In genomic region chr6:84892666-84893065, GRCh38 we compare ENCODE assay signal across 31 cellular contexts.
DNase-seq lines count a peak whose midpoint lies in the region; ATAC-seq, FAIRE-seq and TF ChIP-seq lines count a peak whose summit lies in the region.
"Had no signal": no experiment of that assay in that cellular context is flagged by ENCODE, and none has a peak within 500 bp of the region (broad histone marks: within the 10 kb centered on the region; RNA-seq: fewer than 3 reads in every experiment).

No MANE protein-coding gene starts in this region.

- H2BK12ac ChIP-seq in neuronal stem cell (ENCODE audit: low read length): no peak overlapping the region

- DNase-seq in A549 (ENCODE audit: low read depth in 1 of 2, low spot score in 1 of 2) (peak in 1 of 2 experiments; percentile 44), GM04503 (ENCODE audit: low read depth) (peak; percentile 3), mammary epithelial cell (peak; percentile 52), glomerular visceral epithelial cell (ENCODE audit: extremely low spot score) (peak; percentile 30), endothelial cell (ENCODE audit: low spot score) (no peak), neuronal stem cell (ENCODE audit: low spot score) (no peak)
- DNase-seq: activated CD4-positive, alpha-beta memory T cell treated with anti-CD3 and anti-CD28 coated beads, Interleukin-2, amount 10 ng/mL, durations not matched to agents 7 days and 5 days; activated CD4-positive, CD25-positive, alpha-beta regulatory T cell treated with anti-CD3 and anti-CD28 coated beads, Interleukin-2, amount 50 U/mL, for 72 hours; C1 segment of cervical spinal cord; effector CD8-positive, alpha-beta T cell; glutamatergic neuron; GOT3; left colon; NCI-H1048; NCI-H187; NCI-H226; NCI-H774; RPMI8226; stimulated activated CD4-positive, alpha-beta T cell treated with anti-CD3 and anti-CD28 coated beads, Interleukin-1b, Interleukin-23, amount 100 ng/mL, for 48 hours had no signal

- no peak overlapping the region for H2AK5ac ChIP-seq in neuronal stem cell (ENCODE audit: low read depth, low read length)

- H3K18ac ChIP-seq in neuronal stem cell (ENCODE audit: low read length): no peak overlapping the region

- ATAC-seq in A549 (peak in 1 of 2 experiments; percentile 43; a peak in 3 of 6 replicates), GM19328 (IDR thresholded peaks at IDR 0.05; ENCODE audit: unreplicated experiment) (no peak), HG02840 (IDR thresholded peaks at IDR 0.05; ENCODE audit: low FRiP score, unreplicated experiment) (no peak)
- ATAC-seq: left colon had no signal

- no peak overlapping the region for H2BK5ac ChIP-seq in neuronal stem cell (ENCODE audit: low read length)

- H4K8ac ChIP-seq in neuronal stem cell (ENCODE audit: low read depth, low read length): no peak overlapping the region

- H3K9ac ChIP-seq in mammary epithelial cell (ENCODE audit: insufficient read depth, low read length): no peak overlapping the region
- no peak overlapping the region for H3K9ac ChIP-seq in neuronal stem cell (ENCODE audit: low read depth, low read length, poor library complexity)
- H3K9ac ChIP-seq: neural progenitor cell had no signal

- no peak for TF ChIP-seq EP300 in A549 (IDR thresholded peaks at IDR 0.05)

- peak overlapping the region; percentile 47 for H3K4me2 ChIP-seq in A549
- no peak overlapping the region for H3K4me2 ChIP-seq in mammary epithelial cell (ENCODE audit: insufficient read depth, low read depth, low read length)
- no peak overlapping the region for H3K4me2 ChIP-seq in neuronal stem cell (ENCODE audit: insufficient read depth, low read length, poor library complexity, severe bottlenecking)
- H3K4me2 ChIP-seq: neural progenitor cell had no signal

- H3K27me3 ChIP-seq in mammary epithelial cell (ENCODE audit: insufficient read depth, low read length): no peaks in the 10 kb centered on the region
- peaks cover 0 to 2% (median 0%) of the 10 kb centered on the region in 3 experiments for H3K27me3 ChIP-seq in neuronal stem cell (ENCODE audit: control insufficient read depth in 3 of 3, insufficient read depth in 3 of 3, low read depth in 1 of 3, low read length in 3 of 3)
- H3K27me3 ChIP-seq: ascending aorta, esophagus muscularis mucosa, neural progenitor cell had no signal

- H3K4me1 Mint-ChIP-seq in endothelial cell (ENCODE audit: unreplicated experiment): peaks cover 3% of the 10 kb centered on the region
- H3K4me1 Mint-ChIP-seq: activated CD4-positive, alpha-beta memory T cell treated with anti-CD3 and anti-CD28 coated beads, Interleukin-2, amount 10 ng/mL, durations not matched to agents 7 days and 5 days; memory B cell; neural progenitor cell had no signal

- no peaks in the 10 kb centered on the region for H3K36me3 Mint-ChIP-seq in endothelial cell (ENCODE audit: low read depth, unreplicated experiment)
- H3K36me3 Mint-ChIP-seq: activated naive CD8-positive, alpha-beta T cell; memory B cell; neural progenitor cell; type B pancreatic cell had no signal

- in situ Hi-C loops in mammary epithelial cell (cut with MboI; ENCODE audit: low sequenced_read_pairs in 2 of 2): no loop called here

- no peak overlapping the region for H3K23ac ChIP-seq in neuronal stem cell (ENCODE audit: low read depth, low read length, poor library complexity)

- FAIRE-seq in A549 (lab: Jason Lieb, UNC): no peak

- POLR2A ChIA-PET in A549 (lab: Yijun Ruan, JAX): no interaction called here

- BruUV-seq in mammary epithelial cell (replicated peaks; lab: Mats Ljungman, UMichigan): no TSS peak

- dilution Hi-C loops in mammary epithelial cell (cut with HindIII; ENCODE audit: low sequenced_read_pairs): no loop called here

- H3K9me3 Mint-ChIP-seq in endothelial cell (ENCODE audit: unreplicated experiment): no peaks in the 10 kb centered on the region
- H3K9me3 Mint-ChIP-seq: activated CD4-positive, alpha-beta memory T cell treated with anti-CD3 and anti-CD28 coated beads, Interleukin-2, amount 10 ng/mL, durations not matched to agents 7 days and 5 days; neural progenitor cell; T-helper 1 cell treated with Interleukin-12 subunit alpha and Interleukin-12 subunit beta and Interleukin-4 antibody, amounts not matched to agents 30 μg/mL and 1 μg/mL, for 36 hours; type B pancreatic cell had no signal

- H3K27ac ChIP-seq in A549 (peak overlapping the region; percentile 42 to 77; a peak in 5 of 6 replicates), mammary epithelial cell (ENCODE audit: insufficient read depth, low read depth, low read length) (no peak overlapping the region), neuronal stem cell (replicated peaks; ENCODE audit: low read length) (no peak overlapping the region)
- H3K27ac ChIP-seq: ascending aorta, esophagus muscularis mucosa, neural progenitor cell, prostate gland, SK-N-MC had no signal

- no peak for TF ChIP-seq CTCF in A549 (IDR thresholded peaks at IDR 0.05)
- no peak for TF ChIP-seq CTCF in mammary epithelial cell (conservative IDR thresholded peaks at IDR 0.05 in 1 of 2, IDR thresholded peaks at IDR 0.05 in 1 of 2; ENCODE audit: extremely low read depth in 1 of 2, insufficient read depth in 1 of 2, low read depth in 1 of 2, low read length in 2 of 2)
- no peak for TF ChIP-seq CTCF in endothelial cell (IDR thresholded peaks at IDR 0.05; ENCODE audit: unreplicated experiment)

- H4K91ac ChIP-seq in neuronal stem cell (ENCODE audit: low read depth, low read length, poor library complexity): no peak overlapping the region

- intact Hi-C loops in mammary epithelial cell (cut with micrococcal nuclease): no loop called here

- no peak for TF ChIP-seq POLR2A in A549 (IDR thresholded peaks at IDR 0.05; ENCODE audit: low read length)

- TF ChIP-seq RAD21 in A549 (conservative IDR thresholded peaks at IDR 0.05 in 1 of 2, IDR thresholded peaks at IDR 0.05 in 1 of 2): no peak

- H3K4me3 Mint-ChIP-seq in endothelial cell (ENCODE audit: unreplicated experiment): no peak overlapping the region
- H3K4me3 Mint-ChIP-seq: activated CD4-positive, alpha-beta memory T cell treated with anti-CD3 and anti-CD28 coated beads, Interleukin-2, amount 10 ng/mL, durations not matched to agents 7 days and 5 days; activated naive CD8-positive, alpha-beta T cell; memory B cell; neural progenitor cell; T-helper 1 cell treated with Interleukin-12 subunit alpha and Interleukin-12 subunit beta and Interleukin-4 antibody, amounts not matched to agents 30 μg/mL and 1 μg/mL, for 36 hours; type B pancreatic cell had no signal

- H3K4me3 ChIP-seq in A549 (no peak overlapping the region), mammary epithelial cell (replicated peaks in 1 of 3; ENCODE audit: insufficient read depth in 1 of 3, low read depth in 2 of 3, low read length in 3 of 3) (no peak overlapping the region), neuronal stem cell (ENCODE audit: low read length in 2 of 2) (no peak overlapping the region)
- H3K4me3 ChIP-seq: ascending aorta, esophagus muscularis mucosa, neural progenitor cell, prostate gland, SK-N-MC, skin epidermis had no signal

- no peaks in the 10 kb centered on the region for H3K36me3 ChIP-seq in mammary epithelial cell (ENCODE audit: insufficient read depth, low read length)
- H3K36me3 ChIP-seq in neuronal stem cell (replicated peaks in 1 of 2; ENCODE audit: control insufficient read depth in 2 of 2, insufficient read depth in 2 of 2, low read length in 2 of 2): no peaks in the 10 kb centered on the region
- H3K36me3 ChIP-seq: ascending aorta, esophagus muscularis mucosa, neural progenitor cell, prostate gland had no signal

- H2BK120ac ChIP-seq in neuronal stem cell (ENCODE audit: low read depth, low read length): no peak overlapping the region

- peak overlapping the region; percentile 1 for H2AFZ ChIP-seq in mammary epithelial cell (ENCODE audit: low read depth, low read length)
- H2AFZ ChIP-seq in neuronal stem cell (ENCODE audit: low read length): no peak overlapping the region
- H2AFZ ChIP-seq: neural progenitor cell had no signal

- H2BK15ac ChIP-seq in neuronal stem cell (ENCODE audit: low read length): no peak overlapping the region

- no peaks in the 10 kb centered on the region for H3K79me2 ChIP-seq in mammary epithelial cell (ENCODE audit: insufficient read depth, low read length)

- CTCF ChIA-PET in A549 (lab: Yijun Ruan, JAX) (interaction anchor here (0.6 kb wide), 1 partner anchor 42 kb away, joined by 3 read pairs; no protein-coding TSS in a partner anchor), mammary epithelial cell (lab: Charles Lee; ENCODE audit: low non-redundant PET) (no interaction called here)

- no peaks in the 10 kb centered on the region for H3K79me1 ChIP-seq in neuronal stem cell (ENCODE audit: low read depth, low read length)

- no peak overlapping the region for H3K27ac Mint-ChIP-seq in endothelial cell (ENCODE audit: unreplicated experiment)
- H3K27ac Mint-ChIP-seq: activated CD4-positive, alpha-beta memory T cell treated with anti-CD3 and anti-CD28 coated beads, Interleukin-2, amount 10 ng/mL, durations not matched to agents 7 days and 5 days; activated naive CD8-positive, alpha-beta T cell; memory B cell; neural progenitor cell; T-helper 1 cell treated with Interleukin-12 subunit alpha and Interleukin-12 subunit beta and Interleukin-4 antibody, amounts not matched to agents 30 μg/mL and 1 μg/mL, for 36 hours; type B pancreatic cell had no signal

- H4K20me1 ChIP-seq in mammary epithelial cell (ENCODE audit: insufficient read depth, low read length): no peaks in the 10 kb centered on the region

- WGBS in A549 (ENCODE audit: missing lambda C conversion rate): 21% methylated on average over 1 of the region's 1 CpG
- 0% methylated on average over 1 of the region's 1 CpG for WGBS in mammary epithelial cell (ENCODE audit: low coverage, missing lambda C conversion rate)
- no CpG with 5 or more reads among the region's 1 CpG for WGBS in neuronal stem cell (ENCODE audit: extremely low coverage in 2 of 2, insufficient read length in 2 of 2, insufficient replicate concordance in 1 of 2), 2 donors

- H3K4me1 ChIP-seq in A549 (peaks cover 17% of the 10 kb centered on the region), mammary epithelial cell (ENCODE audit: insufficient read depth, low read length) (no peaks in the 10 kb centered on the region), neuronal stem cell (ENCODE audit: control insufficient read depth in 2 of 2, insufficient read depth in 1 of 2, low read depth in 1 of 2, low read length in 2 of 2) (no peaks in the 10 kb centered on the region)
- H3K4me1 ChIP-seq: ascending aorta, esophagus muscularis mucosa, neural progenitor cell, prostate gland had no signal

- H3K14ac ChIP-seq in neuronal stem cell (ENCODE audit: low read length): no peak overlapping the region

- no peak overlapping the region for H3K4ac ChIP-seq in neuronal stem cell (ENCODE audit: low read length)

- H3K9me3 ChIP-seq in A549 (no peaks in the 10 kb centered on the region), mammary epithelial cell (replicated peaks; ENCODE audit: insufficient read depth, low read length) (no peaks in the 10 kb centered on the region), neuronal stem cell (replicated peaks in 1 of 2; ENCODE audit: control insufficient read depth in 2 of 2, insufficient read depth in 1 of 2, low read depth in 1 of 2, low read length in 2 of 2) (no peaks in the 10 kb centered on the region)
- H3K9me3 ChIP-seq: ascending aorta, esophagus muscularis mucosa, prostate gland had no signal

- H3K27me3 Mint-ChIP-seq in endothelial cell (ENCODE audit: unreplicated experiment): no peaks in the 10 kb centered on the region
- H3K27me3 Mint-ChIP-seq: activated CD4-positive, alpha-beta memory T cell treated with anti-CD3 and anti-CD28 coated beads, Interleukin-2, amount 10 ng/mL, durations not matched to agents 7 days and 5 days; activated naive CD8-positive, alpha-beta T cell; memory B cell; type B pancreatic cell had no signal

Comparison
In these comparisons a context has a peak if more than half of its experiments do, and no peak if none do; other contexts are left out.
1. DNase-seq: peak in GM04503 (single experiment), mammary epithelial cell (single experiment) and glomerular visceral epithelial cell (single experiment); none in endothelial cell (single experiment) and neuronal stem cell (single experiment).
2. H3K27ac ChIP-seq: peak in A549 (2 of 2); none in mammary epithelial cell (single experiment) and neuronal stem cell (single experiment).